Comparison of ENCODE assay signal across 9 cellular contexts in genomic region chr1:46133946-46134345, GRCh38. TPM values are rescaled to one million over a fixed set of nuclear protein-coding genes. Genes with fewer than 3 reads are reported as not detected.
A peak's percentile ranks its signal among the peaks of the same experiment; 100 is the strongest.
DNase-seq lines count a peak whose midpoint lies in the region; ATAC-seq and TF ChIP-seq lines count a peak whose summit lies in the region.
"Had no signal": no experiment of that assay in that cellular context is flagged by ENCODE, and none has a peak within 500 bp of the region (broad histone marks: within the 10 kb centered on the region; RNA-seq: fewer than 3 reads in every experiment).

No MANE protein-coding gene starts in this region.

- H3K27ac ChIP-seq in breast epithelium (peak overlapping the region; percentile 78 to 85), trophoblast cell (ENCODE audit: low read depth, low read length) (no peak overlapping the region), foreskin keratinocyte (no peak overlapping the region)

- peak overlapping the region; percentile 77 for H3K4me2 ChIP-seq in trophoblast cell (ENCODE audit: low read length)

- no peak overlapping the region for H3K14ac ChIP-seq in trophoblast cell (ENCODE audit: low read length)

- no peak overlapping the region for H2AFZ ChIP-seq in trophoblast cell (ENCODE audit: insufficient read depth, low read length, poor library complexity)

- TF ChIP-seq POLR2A in NB4 (IDR thresholded peaks at IDR 0.05; ENCODE audit: extremely low read depth, insufficient read length) = no peak
- no peak for TF ChIP-seq POLR2A in breast epithelium (IDR thresholded peaks at IDR 0.05)

- peaks cover 3% of the 10 kb centered on the region for H3K79me2 ChIP-seq in trophoblast cell (ENCODE audit: control insufficient read depth, insufficient read depth, low read length, poor library complexity)

- H3K4ac ChIP-seq in trophoblast cell (ENCODE audit: low read depth, low read length) = no peak overlapping the region

- no peaks in the 10 kb centered on the region for H3K4me1 ChIP-seq in ES-I3 (ENCODE audit: insufficient read depth, low read length)
- H3K4me1 ChIP-seq in breast epithelium = no peaks in the 10 kb centered on the region
- peaks cover 0 to 4% of the 10 kb centered on the region in 2 experiments for H3K4me1 ChIP-seq in trophoblast cell (ENCODE audit: control insufficient read depth in 1 of 2, insufficient read depth in 2 of 2, low read length in 2 of 2)
- H3K4me1 ChIP-seq in foreskin keratinocyte = peaks cover 7% of the 10 kb centered on the region

- H2BK12ac ChIP-seq in trophoblast cell (ENCODE audit: low read length) = no peak overlapping the region

- no peak overlapping the region for H3K18ac ChIP-seq in trophoblast cell (ENCODE audit: low read length)

- TF ChIP-seq CTCF in NB4 (IDR thresholded peaks at IDR 0.05; ENCODE audit: low read depth, low read length) (no peak), breast epithelium (IDR thresholded peaks at IDR 0.05) (no peak), foreskin keratinocyte (conservative IDR thresholded peaks at IDR 0.05) (no peak)

- H3K27me3 ChIP-seq in breast epithelium = no peaks in the 10 kb centered on the region
- no peaks in the 10 kb centered on the region for H3K27me3 ChIP-seq in trophoblast cell (ENCODE audit: insufficient read depth, low read length)
- H3K27me3 ChIP-seq in foreskin keratinocyte = peaks cover 30% of the 10 kb centered on the region

- H3K23ac ChIP-seq in trophoblast cell (ENCODE audit: low read length) = no peak overlapping the region

- H3K9ac ChIP-seq in ES-I3 (ENCODE audit: low read depth, low read length) (peak overlapping the region; percentile 62), trophoblast cell (ENCODE audit: low read length) (no peak overlapping the region)

- H4K12ac ChIP-seq in trophoblast cell (ENCODE audit: low read depth, low read length) = no peak overlapping the region

- no peak for ATAC-seq in foreskin keratinocyte
- ATAC-seq in activated CD4-positive, CD25-positive, alpha-beta regulatory T cell treated with anti-CD3 and anti-CD28 coated beads, Interleukin-2, amount 50 U/mL, for 24 hours = no peak

- H2AK5ac ChIP-seq in trophoblast cell (ENCODE audit: low read length) = no peak overlapping the region

- H3K79me1 ChIP-seq in trophoblast cell (ENCODE audit: low read length) = peaks cover 11% of the 10 kb centered on the region

- H4K91ac ChIP-seq in trophoblast cell (ENCODE audit: low read depth, low read length) = no peak overlapping the region

- intact Hi-C loops in breast epithelium (cut with DNase I; ENCODE audit: low total_unique reads) = no loop called here

- H4K8ac ChIP-seq in trophoblast cell (ENCODE audit: low read depth, low read length) = no peak overlapping the region

- H2BK120ac ChIP-seq in trophoblast cell (ENCODE audit: insufficient read depth, low read length, poor library complexity) = no peak overlapping the region

- no peaks in the 10 kb centered on the region for H3K9me3 ChIP-seq in ES-I3 (ENCODE audit: control insufficient read depth, insufficient read depth, low read length)
- H3K9me3 ChIP-seq in breast epithelium = no peaks in the 10 kb centered on the region
- no peaks in the 10 kb centered on the region for H3K9me3 ChIP-seq in trophoblast cell (ENCODE audit: insufficient read depth, low read depth, low read length)

- H3K36me3 ChIP-seq in ES-I3 (ENCODE audit: insufficient read depth, low read length) (no peaks in the 10 kb centered on the region), breast epithelium (no peaks in the 10 kb centered on the region), trophoblast cell (ENCODE audit: control insufficient read depth in 1 of 2, insufficient read depth in 2 of 2, low read length in 2 of 2) (no peaks in the 10 kb centered on the region)

- WGBS in trophoblast cell (ENCODE audit: extremely low coverage, insufficient coverage, insufficient read length) = no CpG with 5 or more reads among the region's 2 CpGs

- DNase-seq in NB4 (ENCODE audit: low read depth) = no peak
- no peak for DNase-seq in breast epithelium (ENCODE audit: low spot score in 2 of 2)
- DNase-seq in trophoblast cell = no peak
- no peak for DNase-seq in SHP77 treated with DMSO at 0.1 percent for 48 hours (lab: John Stamatoyannopoulos, UW)
- DNase-seq in HT-29 (ENCODE audit: low spot score) = no peak
- no peak for DNase-seq in foreskin keratinocyte

- H2BK5ac ChIP-seq in trophoblast cell (ENCODE audit: low read depth, low read length, poor library complexity) = no peak overlapping the region

- H3K4me3 ChIP-seq in NB4 (ENCODE audit: low read depth, low read length) = peak overlapping the region; percentile 68
- H3K4me3 ChIP-seq in breast epithelium = peak overlapping the region in 1 of 3 donors; percentile 81
- H3K4me3 ChIP-seq in trophoblast cell (ENCODE audit: low read depth, low read length) = no peak overlapping the region

RNA-seq across cellular contexts. Expression of gene PIK3R3, which starts 1.5 kb away (rescaled TPM):
- total RNA-seq in breast epithelium (10 to 100 TPM; 17.9 to 80.3 (median 46.8) TPM), foreskin keratinocyte (4.9 TPM in 2 replicates)
- 5.2 and 5.6 TPM in 2 replicates for polyA plus RNA-seq in trophoblast cell (2013)
- 7.7 and 8.4 TPM in 2 replicates for total RNA-seq in HT-29 (2014; rRNA removed; shearing (Covaris generic))
- 1.9 and 2.3 TPM in 2 replicates for polyA plus RNA-seq in foreskin keratinocyte

RNA-seq across cellular contexts. Expression of gene TSPAN1, which starts 40.9 kb away (rescaled TPM):
- total RNA-seq in breast epithelium = 10 to 100 TPM in 1 of 3 donors, 1 to 10 TPM in 1, under 1 TPM in 1; 0.48 to 26.2 (median 8.9) TPM
- 0.81 and 1.1 TPM in 2 replicates for polyA plus RNA-seq in trophoblast cell (2013)
- 162 and 165 TPM in 2 replicates for total RNA-seq in HT-29 (2014; rRNA removed; shearing (Covaris generic))
- total RNA-seq in foreskin keratinocyte = 80.3 and 93.6 TPM in 2 replicates
- 118 and 144 TPM in 2 replicates for polyA plus RNA-seq in foreskin keratinocyte
- total RNA-seq: SK-MEL-5 had no signal

RNA-seq across cellular contexts. Expression of gene P3R3URF, which starts 42.3 kb away (rescaled TPM):
- total RNA-seq in breast epithelium (not detected), foreskin keratinocyte (not detected in 2 replicates)
- polyA plus RNA-seq in trophoblast cell (2013) = not detected in 2 replicates
- total RNA-seq in HT-29 (2014; rRNA removed; shearing (Covaris generic)) = not detected in 2 replicates
- not detected in 2 replicates for polyA plus RNA-seq in foreskin keratinocyte
- total RNA-seq: SK-MEL-5 had no signal

Comparison
In these comparisons a context has a peak if more than half of its experiments do, and no peak if none do; other contexts are left out.
1. H3K27ac ChIP-seq: peak in breast epithelium (2 of 2); none in trophoblast cell (single experiment) and foreskin keratinocyte (single experiment).